13 cellular contexts compared by ENCODE assay signal in genomic region chr2:177419274-177419673, GRCh38. TPM values are rescaled to one million over a fixed set of nuclear protein-coding genes. Genes with fewer than 3 reads are reported as not detected.
A peak's percentile ranks its signal among the peaks of the same experiment; 100 is the strongest.
DNase-seq lines count a peak whose midpoint lies in the region; ATAC-seq and TF ChIP-seq lines count a peak whose summit lies in the region.
"Had no signal": no experiment of that assay in that cellular context is flagged by ENCODE, and none has a peak within 500 bp of the region (broad histone marks: within the 10 kb centered on the region; RNA-seq: fewer than 3 reads in every experiment).

No MANE protein-coding gene starts in this region.

- DNase-seq in AG20443 (ENCODE audit: low spot score) = peak; percentile 12
- peak; percentile 28 for DNase-seq in HFFc6
- DNase-seq in WTC11 (ENCODE audit: low spot score) = no peak
- peak; percentile 72 for DNase-seq in iris pigment epithelial cell (ENCODE audit: low read depth)
- no peak for DNase-seq in DMS53 (lab: John Stamatoyannopoulos, UW)
- DNase-seq in NCI-H1694 treated with DMSO at 0.1 percent for 48 hours (lab: John Stamatoyannopoulos, UW) = no peak
- DNase-seq in NCI-H1105 treated with DMSO at 0.1 percent for 48 hours (lab: John Stamatoyannopoulos, UW) = no peak
- DNase-seq in activated CD4-positive, CD25-positive, alpha-beta regulatory T cell (lab: John Stamatoyannopoulos, UW) = no peak
- DNase-seq: activated B cell treated with CpG ODN at 0.5 μM for 24 hours; activated naive CD4-positive, alpha-beta T cell treated with Interleukin-2 at 50 U/mL for 16 hours; DMS153; occipital lobe; upper lobe of left lung had no signal

- H3K4me1 Mint-ChIP-seq in HFFc6 (ENCODE audit: low read depth) (peaks cover 54% of the 10 kb centered on the region), WTC11 (no peaks in the 10 kb centered on the region)

- no peak for ATAC-seq in WTC11

- POLR2A ChIA-PET in WTC11 (lab: Charles Lee) = no interaction called here

- CTCF ChIA-PET in WTC11 (lab: Charles Lee) = no interaction called here

- H3K27me3 Mint-ChIP-seq in HFFc6 (ENCODE audit: insufficient read depth) (no peaks in the 10 kb centered on the region), WTC11 (ENCODE audit: low read depth) (no peaks in the 10 kb centered on the region)
- H3K27me3 Mint-ChIP-seq: activated B cell treated with CpG ODN at 0.5 μM for 24 hours had no signal

- H3K4me3 Mint-ChIP-seq in HFFc6 (no peak overlapping the region), WTC11 (no peak overlapping the region)
- H3K4me3 Mint-ChIP-seq: activated B cell treated with CpG ODN at 0.5 μM for 24 hours had no signal

- H3K36me3 Mint-ChIP-seq in HFFc6 (ENCODE audit: low read depth) (peaks cover 5% of the 10 kb centered on the region; the same call in 1 of the 2 replicates), WTC11 (no peaks in the 10 kb centered on the region; the same call in 1 of the 2 replicates)

- H3K9me3 Mint-ChIP-seq in HFFc6 (no peaks in the 10 kb centered on the region), WTC11 (no peaks in the 10 kb centered on the region)
- H3K9me3 Mint-ChIP-seq: activated B cell treated with CpG ODN at 0.5 μM for 24 hours had no signal

- H3K27ac Mint-ChIP-seq in HFFc6 = no peak overlapping the region; the same call in 1 of the 2 replicates
- no peak overlapping the region; the same call in 1 of the 2 replicates for H3K27ac Mint-ChIP-seq in WTC11
- H3K27ac Mint-ChIP-seq: activated B cell treated with CpG ODN at 0.5 μM for 24 hours had no signal

- TF ChIP-seq CTCF in HFFc6 (IDR thresholded peaks at IDR 0.05) = no peak
- no peak for TF ChIP-seq CTCF in WTC11 (IDR thresholded peaks at IDR 0.05)

TF ChIP-seq in WTC11, 78 proteins besides CTCF, POLR2A, EP300 and RAD21:
- TF ChIP-seq HMGA2 (CRISPR knock-in tag; IDR thresholded peaks at IDR 0.05) (no peak), GABPB1 (CRISPR knock-in tag; IDR thresholded peaks at IDR 0.05) (peak; percentile 98)

RNA-seq across cellular contexts. Expression of gene AGPS, which starts 26.7 kb away (rescaled TPM):
- total RNA-seq in HFFc6 (2021; fragmentation: NEBNext Ultra II Directional; extraction: Animal tissue kit (Norgen Biotek cat#: 25700)) = 10 to 100 TPM; 36.0 to 47.6 (median 43.1) TPM
- 56.1 to 60.8 TPM (median 60.2 TPM) in 3 replicates for total RNA-seq in WTC11 (2021)

Comparison
In these comparisons a context has a peak if more than half of its experiments do, and no peak if none do; other contexts are left out.
1. DNase-seq: peak in AG20443 (single experiment), HFFc6 (single experiment) and iris pigment epithelial cell (single experiment); none in WTC11 (single experiment), DMS53 (single experiment), NCI-H1694 treated with DMSO at 0.1 percent for 48 hours (single experiment), NCI-H1105 treated with DMSO at 0.1 percent for 48 hours (single experiment) and activated CD4-positive, CD25-positive, alpha-beta regulatory T cell (0 of 4).